1 cellular context compared by ENCODE assay signal in genomic region chr17:28643979-28644781, GRCh38.
TF ChIP-seq lines count a peak whose summit lies in the region.

No MANE protein-coding gene starts in this region.

TF ChIP-seq in IMR-90, 13 proteins besides CTCF, POLR2A, EP300 and RAD21 (continued from another document):
- TF ChIP-seq RCOR1 (IDR thresholded peaks at IDR 0.05; ENCODE audit: insufficient replicate concordance, low read length) = peak; percentile 79
